Comparison of ENCODE assay signal across 10 cellular contexts in the genomic region with DNA sequence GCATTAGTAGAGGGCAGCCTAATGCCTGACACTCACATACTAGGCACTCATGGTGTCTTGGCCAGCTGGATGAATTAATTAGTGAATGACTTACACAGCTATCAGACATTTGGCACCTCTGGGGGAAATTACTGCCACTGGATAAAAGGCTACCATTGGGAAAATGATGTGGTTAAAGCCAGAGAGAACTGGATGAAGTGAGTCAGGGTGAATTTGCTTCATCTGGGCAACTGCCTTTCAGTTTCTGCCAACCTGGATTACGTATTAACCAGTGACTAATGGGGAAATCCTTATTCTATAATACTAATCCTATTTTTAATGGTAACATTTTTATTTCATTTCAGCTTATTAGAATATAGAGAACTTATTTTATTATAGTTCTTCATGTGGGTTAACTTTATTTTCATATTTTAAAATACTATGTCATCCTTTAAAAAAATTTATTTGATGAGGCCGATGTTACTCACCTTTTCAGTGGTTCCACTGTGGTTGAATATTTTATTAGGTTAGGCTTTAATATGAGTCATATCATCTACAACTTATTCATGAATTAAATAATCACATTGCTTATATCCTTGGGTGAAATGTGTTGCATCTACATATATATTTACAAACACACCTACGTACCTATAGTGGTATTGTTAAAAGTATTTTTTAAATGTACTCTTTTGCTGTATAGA.
DNase-seq lines count a peak whose midpoint lies in the region; ATAC-seq and TF ChIP-seq lines count a peak whose summit lies in the region.
"Had no signal": no experiment of that assay in that cellular context is flagged by ENCODE, and none has a peak within 500 bp of the region (broad histone marks: within the 10 kb centered on the region; RNA-seq: fewer than 3 reads in every experiment).

No MANE protein-coding gene starts in this region.

- no peak for DNase-seq in activated CD4-positive, CD25-positive, alpha-beta regulatory T cell (lab: John Stamatoyannopoulos, UW)
- DNase-seq in epithelial cell of esophagus (ENCODE audit: low read depth), result peak; percentile 96
- peak; percentile 7 for DNase-seq in stimulated activated naive CD8-positive, alpha-beta T cell treated with anti-CD3 and anti-CD28 coated beads, Interleukin-15, Interleukin-2, amounts not matched to agents 100 U/mL and 50 U/mL, for 24 hours
- DNase-seq in activated CD8-positive, alpha-beta memory T cell treated with anti-CD3 and anti-CD28 coated beads, Interleukin-2, amount 10 ng/mL, durations not matched to agents 7 days and 5 days, result no peak
- DNase-seq: MV-4-11 had no signal

- no peak overlapping the region for H3K4me3 ChIP-seq in epithelial cell of esophagus (ENCODE audit: low read length)

- H3K9me3 Mint-ChIP-seq in activated CD8-positive, alpha-beta memory T cell treated with anti-CD3 and anti-CD28 coated beads, Interleukin-2, amount 10 ng/mL, durations not matched to agents 7 days and 5 days (ENCODE audit: low read depth), result no peaks in the 10 kb centered on the region

- H3K27ac Mint-ChIP-seq in activated CD8-positive, alpha-beta memory T cell treated with anti-CD3 and anti-CD28 coated beads, Interleukin-2, amount 10 ng/mL, durations not matched to agents 7 days and 5 days, result no peak overlapping the region
- H3K27ac Mint-ChIP-seq: B cell had no signal

- no peak overlapping the region for H3K4me3 Mint-ChIP-seq in activated CD8-positive, alpha-beta memory T cell treated with anti-CD3 and anti-CD28 coated beads, Interleukin-2, amount 10 ng/mL, durations not matched to agents 7 days and 5 days
- H3K4me3 Mint-ChIP-seq: B cell had no signal

- H3K36me3 Mint-ChIP-seq in activated CD8-positive, alpha-beta memory T cell treated with anti-CD3 and anti-CD28 coated beads, Interleukin-2, amount 10 ng/mL, durations not matched to agents 7 days and 5 days, result no peaks in the 10 kb centered on the region

- CTCF ChIA-PET in activated CD8-positive, alpha-beta memory T cell treated with anti-CD3 and anti-CD28 coated beads, Interleukin-2, amount 10 ng/mL, durations not matched to agents 7 days and 5 days (lab: Charles Lee), result no interaction called here

- ATAC-seq in activated CD4-positive, CD25-positive, alpha-beta regulatory T cell treated with anti-CD3 and anti-CD28 coated beads, Interleukin-2, amount 50 U/mL, for 24 hours, result peak; percentile 73 to 76
- ATAC-seq in HG03457 (IDR thresholded peaks at IDR 0.05; ENCODE audit: unreplicated experiment), result peak; percentile 67
- ATAC-seq in stimulated activated naive CD8-positive, alpha-beta T cell treated with anti-CD3 and anti-CD28 coated beads, Interleukin-15, Interleukin-2, amounts not matched to agents 100 U/mL and 50 U/mL, for 24 hours, result peak; percentile 84
- ATAC-seq in HG03521 (IDR thresholded peaks at IDR 0.05; ENCODE audit: unreplicated experiment), result no peak
- ATAC-seq in activated CD8-positive, alpha-beta memory T cell treated with anti-CD3 and anti-CD28 coated beads, Interleukin-2, amount 10 ng/mL, durations not matched to agents 7 days and 5 days, result no peak
- ATAC-seq in GM21528 (IDR thresholded peaks at IDR 0.05; ENCODE audit: low FRiP score, unreplicated experiment), result no peak

- TF ChIP-seq CTCF in epithelial cell of esophagus (IDR thresholded peaks at IDR 0.05; ENCODE audit: insufficient read depth, low read depth, low read length, missing control alignments), result no peak

- peaks cover 12% of the 10 kb centered on the region for H3K27me3 Mint-ChIP-seq in activated CD8-positive, alpha-beta memory T cell treated with anti-CD3 and anti-CD28 coated beads, Interleukin-2, amount 10 ng/mL, durations not matched to agents 7 days and 5 days
- H3K27me3 Mint-ChIP-seq: B cell had no signal

- H3K4me1 Mint-ChIP-seq in activated CD8-positive, alpha-beta memory T cell treated with anti-CD3 and anti-CD28 coated beads, Interleukin-2, amount 10 ng/mL, durations not matched to agents 7 days and 5 days, result no peaks in the 10 kb centered on the region
- H3K4me1 Mint-ChIP-seq: B cell had no signal

Comparison
In these comparisons a context has a peak if more than half of its experiments do, and no peak if none do; other contexts are left out.
1. ATAC-seq: peak in activated CD4-positive, CD25-positive, alpha-beta regulatory T cell treated with anti-CD3 and anti-CD28 coated beads, Interleukin-2, amount 50 U/mL, for 24 hours (2 of 2), HG03457 (single experiment) and stimulated activated naive CD8-positive, alpha-beta T cell treated with anti-CD3 and anti-CD28 coated beads, Interleukin-15, Interleukin-2, amounts not matched to agents 100 U/mL and 50 U/mL, for 24 hours (single experiment); none in HG03521 (single experiment), activated CD8-positive, alpha-beta memory T cell treated with anti-CD3 and anti-CD28 coated beads, Interleukin-2, amount 10 ng/mL, durations not matched to agents 7 days and 5 days (single experiment) and GM21528 (single experiment).
2. DNase-seq: peak in epithelial cell of esophagus (single experiment) and stimulated activated naive CD8-positive, alpha-beta T cell treated with anti-CD3 and anti-CD28 coated beads, Interleukin-15, Interleukin-2, amounts not matched to agents 100 U/mL and 50 U/mL, for 24 hours (single experiment); none in activated CD4-positive, CD25-positive, alpha-beta regulatory T cell (0 of 4) and activated CD8-positive, alpha-beta memory T cell treated with anti-CD3 and anti-CD28 coated beads, Interleukin-2, amount 10 ng/mL, durations not matched to agents 7 days and 5 days (single experiment).